In genomic region chr1:30697977-30698376, GRCh38 we compare ENCODE assay signal across 10 cellular contexts. TPM values are rescaled to one million over a fixed set of nuclear protein-coding genes. Genes with fewer than 3 reads are reported as not detected.
DNase-seq lines count a peak whose midpoint lies in the region; ATAC-seq and TF ChIP-seq lines count a peak whose summit lies in the region.
"Had no signal": no experiment of that assay in that cellular context is flagged by ENCODE, and none has a peak within 500 bp of the region (broad histone marks: within the 10 kb centered on the region; RNA-seq: fewer than 3 reads in every experiment).

No MANE protein-coding gene starts in this region.

- H3K4ac ChIP-seq in neuronal stem cell (ENCODE audit: low read length), result peak overlapping the region; percentile 13

- H3K9me3 ChIP-seq in mammary epithelial cell (replicated peaks; ENCODE audit: insufficient read depth, low read length) (no peaks in the 10 kb centered on the region), neuronal stem cell (replicated peaks in 1 of 2; ENCODE audit: control insufficient read depth in 2 of 2, insufficient read depth in 1 of 2, low read depth in 1 of 2, low read length in 2 of 2) (no peaks in the 10 kb centered on the region), thyroid gland (no peaks in the 10 kb centered on the region)

- no peak overlapping the region for H3K23ac ChIP-seq in neuronal stem cell (ENCODE audit: low read depth, low read length, poor library complexity)

- H4K8ac ChIP-seq in neuronal stem cell (ENCODE audit: low read depth, low read length), result no peak overlapping the region

- H3K9me3 Mint-ChIP-seq in stimulated activated effector memory CD8-positive, alpha-beta T cell treated with anti-CD3 and anti-CD28 coated beads, Interleukin-12 subunit alpha, Interleukin-12 subunit beta, amount 100 ng/mL, for 72 hours, result no peaks in the 10 kb centered on the region

- H3K14ac ChIP-seq in neuronal stem cell (ENCODE audit: low read length), result no peak overlapping the region

- H3K36me3 ChIP-seq in mammary epithelial cell (ENCODE audit: insufficient read depth, low read length), result no peaks in the 10 kb centered on the region
- no peaks in the 10 kb centered on the region for H3K36me3 ChIP-seq in neuronal stem cell (replicated peaks in 1 of 2; ENCODE audit: control insufficient read depth in 2 of 2, insufficient read depth in 2 of 2, low read length in 2 of 2)
- no peaks in the 10 kb centered on the region for H3K36me3 ChIP-seq in thyroid gland

- WGBS in mammary epithelial cell (ENCODE audit: low coverage, missing lambda C conversion rate), result 80% methylated on average over 2 of the region's 2 CpGs
- no CpG with 5 or more reads among the region's 2 CpGs for WGBS in neuronal stem cell (ENCODE audit: extremely low coverage in 2 of 2, insufficient read length in 2 of 2, insufficient replicate concordance in 1 of 2), 2 donors
- 71 to 74% methylated on average over 2 of the region's 2 CpGs for WGBS in thyroid gland, 2 donors

- H4K20me1 ChIP-seq in mammary epithelial cell (ENCODE audit: insufficient read depth, low read length), result no peaks in the 10 kb centered on the region

- H3K4me1 Mint-ChIP-seq in stimulated activated effector memory CD8-positive, alpha-beta T cell treated with anti-CD3 and anti-CD28 coated beads, Interleukin-12 subunit alpha, Interleukin-12 subunit beta, amount 100 ng/mL, for 72 hours, result no peaks in the 10 kb centered on the region

- H2AFZ ChIP-seq in mammary epithelial cell (ENCODE audit: low read depth, low read length) (no peak overlapping the region), neuronal stem cell (ENCODE audit: low read length) (no peak overlapping the region)

- H3K79me1 ChIP-seq in neuronal stem cell (ENCODE audit: low read depth, low read length), result no peaks in the 10 kb centered on the region

- in situ Hi-C loops in mammary epithelial cell (cut with MboI; ENCODE audit: low sequenced_read_pairs in 2 of 2), result no loop called here

- no peak overlapping the region for H2BK15ac ChIP-seq in neuronal stem cell (ENCODE audit: low read length)

- no peak overlapping the region for H4K91ac ChIP-seq in neuronal stem cell (ENCODE audit: low read depth, low read length, poor library complexity)

- H3K18ac ChIP-seq in neuronal stem cell (ENCODE audit: low read length), result no peak overlapping the region

- H3K27me3 ChIP-seq in mammary epithelial cell (ENCODE audit: insufficient read depth, low read length) (no peaks in the 10 kb centered on the region), neuronal stem cell (ENCODE audit: control insufficient read depth in 3 of 3, insufficient read depth in 3 of 3, low read depth in 1 of 3, low read length in 3 of 3) (peaks cover 0 to 33% (median 0%) of the 10 kb centered on the region in 3 experiments), thyroid gland (no peaks in the 10 kb centered on the region)

- no peak overlapping the region for H3K27ac Mint-ChIP-seq in stimulated activated effector memory CD8-positive, alpha-beta T cell treated with anti-CD3 and anti-CD28 coated beads, Interleukin-12 subunit alpha, Interleukin-12 subunit beta, amount 100 ng/mL, for 72 hours

- no peak for TF ChIP-seq POLR2A in thyroid gland (IDR thresholded peaks at IDR 0.05)

- DNase-seq in GM03348 (ENCODE audit: low spot score), result peak; percentile 61
- peak; percentile 52 for DNase-seq in mammary epithelial cell
- no peak for DNase-seq in neuronal stem cell (ENCODE audit: low spot score)
- DNase-seq in NCI-H1694 treated with DMSO at 0.1 percent for 48 hours (lab: John Stamatoyannopoulos, UW), result no peak
- no peak for DNase-seq in thyroid gland
- DNase-seq in stimulated activated effector memory CD8-positive, alpha-beta T cell treated with anti-CD3 and anti-CD28 coated beads, Interleukin-12 subunit alpha, Interleukin-12 subunit beta, amount 100 ng/mL, for 72 hours (ENCODE audit: low spot score in 2 of 2), result no peak
- DNase-seq: Calu3 had no signal

- peak overlapping the region; percentile 64 for H2AK5ac ChIP-seq in neuronal stem cell (ENCODE audit: low read depth, low read length)

- CTCF ChIA-PET in mammary epithelial cell (lab: Charles Lee; ENCODE audit: low non-redundant PET), result interaction anchor here (0.6 to 0.8 kb wide), 2 partner anchors 318 to 627 kb away, joined by 4 to 5 read pairs; no protein-coding TSS in a partner anchor

- H3K27ac ChIP-seq in mammary epithelial cell (ENCODE audit: insufficient read depth, low read depth, low read length), result no peak overlapping the region
- no peak overlapping the region for H3K27ac ChIP-seq in neuronal stem cell (replicated peaks; ENCODE audit: low read length)
- peak overlapping the region in 1 of 3 donors; percentile 10 for H3K27ac ChIP-seq in thyroid gland

- H2BK12ac ChIP-seq in neuronal stem cell (ENCODE audit: low read length), result peak overlapping the region; percentile 80

- H2BK120ac ChIP-seq in neuronal stem cell (ENCODE audit: low read depth, low read length), result no peak overlapping the region

- ATAC-seq in HG02870 (IDR thresholded peaks at IDR 0.05; ENCODE audit: unreplicated experiment) (peak; percentile 43), GM18520 (IDR thresholded peaks at IDR 0.05; ENCODE audit: unreplicated experiment) (no peak)
- ATAC-seq in stimulated activated effector memory CD8-positive, alpha-beta T cell treated with anti-CD3 and anti-CD28 coated beads, Interleukin-12 subunit alpha, Interleukin-12 subunit beta, amount 100 ng/mL, for 72 hours, result no peak

- no peak overlapping the region for H3K4me3 Mint-ChIP-seq in stimulated activated effector memory CD8-positive, alpha-beta T cell treated with anti-CD3 and anti-CD28 coated beads, Interleukin-12 subunit alpha, Interleukin-12 subunit beta, amount 100 ng/mL, for 72 hours

- TF ChIP-seq CTCF in mammary epithelial cell (conservative IDR thresholded peaks at IDR 0.05 in 1 of 2, IDR thresholded peaks at IDR 0.05 in 1 of 2; ENCODE audit: extremely low read depth in 1 of 2, insufficient read depth in 1 of 2, low read depth in 1 of 2, low read length in 2 of 2) (peak; percentile 41 to 42), thyroid gland (IDR thresholded peaks at IDR 0.05) (no peak)

- H3K4me3 ChIP-seq in mammary epithelial cell (replicated peaks in 1 of 3; ENCODE audit: insufficient read depth in 1 of 3, low read depth in 2 of 3, low read length in 3 of 3) (no peak overlapping the region), neuronal stem cell (ENCODE audit: low read length in 2 of 2) (no peak overlapping the region), thyroid gland (replicated peaks in 1 of 3) (no peak overlapping the region)

- intact Hi-C loops in mammary epithelial cell (cut with micrococcal nuclease) (loop anchor here (1.0 to 5.0 kb wide), 4 partner anchors 49 to 611 kb away; no protein-coding TSS in a partner anchor), thyroid gland (cut with DNase I) (no loop called here)

- no peak overlapping the region for H3K9ac ChIP-seq in mammary epithelial cell (ENCODE audit: insufficient read depth, low read length)
- H3K9ac ChIP-seq in neuronal stem cell (ENCODE audit: low read depth, low read length, poor library complexity), result peak overlapping the region; percentile 38

- no TSS peak for BruUV-seq in mammary epithelial cell (replicated peaks; lab: Mats Ljungman, UMichigan)

- no peak overlapping the region for H2BK5ac ChIP-seq in neuronal stem cell (ENCODE audit: low read length)

- peaks cover 12% of the 10 kb centered on the region for H3K4me1 ChIP-seq in mammary epithelial cell (ENCODE audit: insufficient read depth, low read length)
- peaks cover 0 to 5% of the 10 kb centered on the region in 2 donors for H3K4me1 ChIP-seq in neuronal stem cell (ENCODE audit: control insufficient read depth in 2 of 2, insufficient read depth in 1 of 2, low read depth in 1 of 2, low read length in 2 of 2)
- no peaks in the 10 kb centered on the region for H3K4me1 ChIP-seq in thyroid gland

- no peak overlapping the region for H3K4me2 ChIP-seq in mammary epithelial cell (ENCODE audit: insufficient read depth, low read depth, low read length)
- H3K4me2 ChIP-seq in neuronal stem cell (ENCODE audit: insufficient read depth, low read length, poor library complexity, severe bottlenecking), result no peak overlapping the region

- dilution Hi-C loops in mammary epithelial cell (cut with HindIII; ENCODE audit: low sequenced_read_pairs), result no loop called here

- no peaks in the 10 kb centered on the region for H3K79me2 ChIP-seq in mammary epithelial cell (ENCODE audit: insufficient read depth, low read length)

- no peaks in the 10 kb centered on the region for H3K36me3 Mint-ChIP-seq in stimulated activated effector memory CD8-positive, alpha-beta T cell treated with anti-CD3 and anti-CD28 coated beads, Interleukin-12 subunit alpha, Interleukin-12 subunit beta, amount 100 ng/mL, for 72 hours

RNA-seq across cellular contexts. Expression of gene MATN1, which starts 25.4 kb away (rescaled TPM):
- not detected for total RNA-seq in mammary epithelial cell
- 0.05 TPM for polyA plus RNA-seq in mammary epithelial cell
- not detected for polyA minus RNA-seq in mammary epithelial cell
- 0.04 TPM for polyA plus RNA-seq in neuronal stem cell (2013, experiment 1 of 2)
- polyA plus RNA-seq in neuronal stem cell (2013, experiment 2 of 2), result 0.01 TPM
- total RNA-seq in thyroid gland, result 1 to 10 TPM in 1 of 4 donors, under 1 TPM in 1, not detected in 2; 0.45 to 3.0 TPM
- total RNA-seq: Calu3, lower leg skin had no signal

RNA-seq across cellular contexts. Expression of gene LAPTM5, which starts 59.6 kb away (rescaled TPM):
- total RNA-seq in mammary epithelial cell, result 1 to 10 TPM in 1 of 2 donors, not detected in 1; 1.7 TPM
- 1.8 TPM for polyA plus RNA-seq in mammary epithelial cell
- polyA minus RNA-seq in mammary epithelial cell, result 0.62 TPM
- 0.15 TPM for polyA plus RNA-seq in neuronal stem cell (2013, experiment 1 of 2)
- 0.10 TPM for polyA plus RNA-seq in neuronal stem cell (2013, experiment 2 of 2)
- total RNA-seq in thyroid gland, result 10 to 100 TPM; 25.3 to 97.3 (median 46.4) TPM
- total RNA-seq: Calu3 had no signal

Comparison
In these comparisons a context has a peak if more than half of its experiments do, and no peak if none do; other contexts are left out.
1. DNase-seq: peak in GM03348 (single experiment) and mammary epithelial cell (single experiment); none in neuronal stem cell (single experiment), NCI-H1694 treated with DMSO at 0.1 percent for 48 hours (single experiment), thyroid gland (0 of 2) and stimulated activated effector memory CD8-positive, alpha-beta T cell treated with anti-CD3 and anti-CD28 coated beads, Interleukin-12 subunit alpha, Interleukin-12 subunit beta, amount 100 ng/mL, for 72 hours (0 of 2).
2. CTCF ChIP-seq: peak in mammary epithelial cell (2 of 2); none in thyroid gland (0 of 6).
3. RNA of gene LAPTM5, which starts 59.6 kb away (total RNA-seq): 25.3 to 97.3 TPM in thyroid gland; 1.7 TPM in mammary epithelial cell; every median in the first group is over 4 times any median in the second.